In the genomic region with DNA sequence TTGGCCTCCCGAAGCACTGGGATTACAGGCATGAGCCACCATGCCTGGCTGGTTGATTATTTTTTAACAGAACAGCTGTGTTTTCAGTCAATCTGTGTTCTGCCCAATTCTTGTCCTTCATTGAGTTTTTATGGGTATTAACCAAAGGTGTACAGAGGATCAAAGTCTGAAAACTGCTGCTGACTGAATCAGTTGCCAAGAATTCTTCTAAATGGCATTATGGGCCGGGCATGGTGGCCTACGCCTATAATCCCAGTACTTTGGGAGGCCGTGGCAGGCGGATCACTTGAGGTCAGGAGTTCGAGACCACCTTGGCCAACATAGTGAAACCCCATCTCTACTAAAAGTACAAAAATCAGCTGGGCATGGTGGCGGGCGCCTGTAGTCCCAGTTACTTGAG, we compare ENCODE assay signal across 8 cellular contexts.
DNase-seq lines count a peak whose midpoint lies in the region; ATAC-seq, FAIRE-seq and TF ChIP-seq lines count a peak whose summit lies in the region.
"Not testable (repeated sequence)": the region's sequence is repeated elsewhere in the genome, so short reads cannot be mapped to it uniquely, and the experiment has no call there.

No MANE protein-coding gene starts in this region.

- H2BK15ac ChIP-seq in mesendoderm (replicated peaks; ENCODE audit: low read depth), result not testable (repeated sequence)

- DNase-seq in LoVo (ENCODE audit: low spot score), result peak; percentile 42
- DNase-seq in colonic mucosa, result peak; percentile 72
- not testable (repeated sequence) for DNase-seq in left lobe of liver (ENCODE audit: low spot score); mesendoderm
- DNase-seq in small intestine, result peak; percentile 84
- peak; percentile 62 for DNase-seq in transverse colon

- not testable (repeated sequence) for H3K56ac ChIP-seq in mesendoderm (ENCODE audit: low read length)

- peak overlapping the region; percentile 12 for H2BK120ac ChIP-seq in mesendoderm (ENCODE audit: low read depth, low read length)

- H3K36me3 ChIP-seq in colonic mucosa; liver (ENCODE audit: control insufficient read depth in 4 of 4, insufficient read depth in 3 of 4, low read depth in 1 of 4, low read length in 3 of 4); mesendoderm (ENCODE audit: control insufficient read depth, insufficient read depth, low read length); mucosa of rectum (ENCODE audit: control insufficient read depth in 2 of 2, insufficient read depth in 2 of 2, low read length in 2 of 2); small intestine (ENCODE audit: control insufficient read depth in 2 of 2, insufficient read depth in 2 of 2, low read length in 2 of 2); transverse colon: not testable (repeated sequence)

- 53% methylated on average over 8 of the region's 8 CpGs for WGBS in liver
- WGBS in mesendoderm (ENCODE audit: extremely low coverage, insufficient coverage, low lambda C conversion rate), result no CpG with 5 or more reads among the region's 8 CpGs
- WGBS in small intestine, 3 donors, result 47 to 78% (median 58%) methylated on average over 8 of the region's 8 CpGs
- WGBS in transverse colon (ENCODE audit: low coverage in 1 of 2), 2 donors, result 81% methylated on average over 8 of the region's 8 CpGs; no CpG with 5 or more reads in 1 of the 2 donors

- not testable (repeated sequence) for H3K4me3 ChIP-seq in colonic mucosa; liver (ENCODE audit: low read depth in 1 of 3, low read length in 3 of 3); mesendoderm (ENCODE audit: low read length); mucosa of rectum (ENCODE audit: low read length in 2 of 2); small intestine (ENCODE audit: low read depth in 1 of 2, low read length in 2 of 2); transverse colon

- not testable (repeated sequence) for H3K4me1 ChIP-seq in colonic mucosa; small intestine (ENCODE audit: control insufficient read depth in 2 of 2, insufficient read depth in 1 of 2, low read depth in 1 of 2, low read length in 1 of 2)
- H3K4me1 ChIP-seq in liver (ENCODE audit: control insufficient read depth in 4 of 4, insufficient read depth in 4 of 4, low read length in 3 of 4) (peaks cover 3 to 22% (median 7%) of the 10 kb centered on the region in 4 donors), mesendoderm (ENCODE audit: control insufficient read depth, low read depth, low read length) (peaks cover 15% of the 10 kb centered on the region), mucosa of rectum (ENCODE audit: control insufficient read depth in 2 of 2, insufficient read depth in 2 of 2, low read length in 2 of 2) (peaks cover 16 to 31% of the 10 kb centered on the region in 2 donors), transverse colon (peaks cover 8 to 68% (median 47%) of the 10 kb centered on the region in 4 donors)

- TF ChIP-seq CTCF in colonic mucosa (IDR thresholded peaks at IDR 0.05); liver (IDR thresholded peaks at IDR 0.05; ENCODE audit: low read depth, low read length, missing input control); transverse colon (IDR thresholded peaks at IDR 0.05): not testable (repeated sequence)

- in situ Hi-C loops in transverse colon (cut with MboI; ENCODE audit: low pct_ligation_motif_present in 1 of 4, low pct_unique_long_range_greater_than_20kb in 1 of 4, low sequenced_read_pairs in 3 of 4), result not testable (repeated sequence)

- H3K9me3 ChIP-seq in colonic mucosa; liver (ENCODE audit: control insufficient read depth in 4 of 4, low read length in 3 of 4); mucosa of rectum (ENCODE audit: control insufficient read depth in 2 of 2, low read length in 2 of 2); small intestine (ENCODE audit: control insufficient read depth, low read depth); transverse colon: not testable (repeated sequence)

- TF ChIP-seq RAD21 in liver (IDR thresholded peaks at IDR 0.05), result not testable (repeated sequence)

- H3K27ac ChIP-seq in colonic mucosa (peak overlapping the region; percentile 8), mucosa of rectum (ENCODE audit: low read depth in 2 of 2, low read length in 2 of 2) (peak overlapping the region; percentile 56 to 59), transverse colon (peak overlapping the region; percentile 56 to 73 (median 62))
- not testable (repeated sequence) for H3K27ac ChIP-seq in liver (ENCODE audit: low read depth in 1 of 2, low read length in 2 of 2); mesendoderm (ENCODE audit: low read depth, low read length); small intestine (ENCODE audit: low read depth in 1 of 2, low read length in 1 of 2)

- not testable (repeated sequence) for H3K18ac ChIP-seq in mesendoderm (ENCODE audit: low read length)

- FAIRE-seq in small intestine (lab: Jason Lieb, UNC), result not testable (repeated sequence)

- H4K5ac ChIP-seq in mesendoderm (ENCODE audit: low read length), result not testable (repeated sequence)

- intact Hi-C loops in colonic mucosa (cut with DNase I), result not testable (repeated sequence)
- intact Hi-C loops in transverse colon (cut with DNase I; ENCODE audit: low total_unique reads), result loop anchor here (2.0 kb wide), 1 partner anchor 21 kb away; no protein-coding TSS in a partner anchor

- H3K4me2 ChIP-seq in mesendoderm (ENCODE audit: low read length), result not testable (repeated sequence)

- not testable (repeated sequence) for H3K9ac ChIP-seq in colonic mucosa (ENCODE audit: low read depth in 2 of 2, low read length in 2 of 2); liver (ENCODE audit: low read depth in 1 of 2, low read length in 2 of 2); mesendoderm (ENCODE audit: low read length); mucosa of rectum (ENCODE audit: low read depth in 1 of 2, low read length in 2 of 2)

- H4K8ac ChIP-seq in mesendoderm (ENCODE audit: low read depth, low read length), result not testable (repeated sequence)

- H3K23ac ChIP-seq in mesendoderm (ENCODE audit: low read length), result not testable (repeated sequence)

- peaks cover 10% of the 10 kb centered on the region for H3K79me1 ChIP-seq in mesendoderm (ENCODE audit: low read length)

- not testable (repeated sequence) for H2BK5ac ChIP-seq in mesendoderm (ENCODE audit: low read length)

- peak; percentile 84 for ATAC-seq in left lobe of liver

- not testable (repeated sequence) for H3K4ac ChIP-seq in mesendoderm (ENCODE audit: low read depth, low read length)

- not testable (repeated sequence) for H3K27me3 ChIP-seq in colonic mucosa; liver (ENCODE audit: control insufficient read depth in 4 of 4, insufficient read depth in 4 of 4, low read length in 3 of 4); mesendoderm (ENCODE audit: insufficient read depth, low read length, poor library complexity); mucosa of rectum (ENCODE audit: control insufficient read depth in 2 of 2, insufficient read depth in 2 of 2, low read length in 2 of 2); small intestine (ENCODE audit: control insufficient read depth in 2 of 2, insufficient read depth in 2 of 2, low read length in 2 of 2); transverse colon

- not testable (repeated sequence) for TF ChIP-seq EP300 in transverse colon (IDR thresholded peaks at IDR 0.05; ENCODE audit: low read depth)

- H3K79me2 ChIP-seq in mesendoderm (ENCODE audit: control insufficient read depth, insufficient read depth, low read length), result not testable (repeated sequence)

- not testable (repeated sequence) for TF ChIP-seq POLR2A in transverse colon (IDR thresholded peaks at IDR 0.05)

- not testable (repeated sequence) for H2AK5ac ChIP-seq in mesendoderm (ENCODE audit: low read length)

TF ChIP-seq in liver, 16 proteins besides CTCF, POLR2A, EP300 and RAD21:
- TF ChIP-seq SP1 (IDR thresholded peaks at IDR 0.05) (peak; percentile 50), HNF4G (IDR thresholded peaks at IDR 0.05) (peak; percentile 19), HNF4A (conservative IDR thresholded peaks at IDR 0.05) (peak; percentile 66 to 89), RXRA (IDR thresholded peaks at IDR 0.05) (peak in 1 of 2 donors; percentile 51), YY1 (IDR thresholded peaks at IDR 0.05) (peak; percentile 23)
